Comparison of ENCODE assay signal across 14 cellular contexts in the genomic region with DNA sequence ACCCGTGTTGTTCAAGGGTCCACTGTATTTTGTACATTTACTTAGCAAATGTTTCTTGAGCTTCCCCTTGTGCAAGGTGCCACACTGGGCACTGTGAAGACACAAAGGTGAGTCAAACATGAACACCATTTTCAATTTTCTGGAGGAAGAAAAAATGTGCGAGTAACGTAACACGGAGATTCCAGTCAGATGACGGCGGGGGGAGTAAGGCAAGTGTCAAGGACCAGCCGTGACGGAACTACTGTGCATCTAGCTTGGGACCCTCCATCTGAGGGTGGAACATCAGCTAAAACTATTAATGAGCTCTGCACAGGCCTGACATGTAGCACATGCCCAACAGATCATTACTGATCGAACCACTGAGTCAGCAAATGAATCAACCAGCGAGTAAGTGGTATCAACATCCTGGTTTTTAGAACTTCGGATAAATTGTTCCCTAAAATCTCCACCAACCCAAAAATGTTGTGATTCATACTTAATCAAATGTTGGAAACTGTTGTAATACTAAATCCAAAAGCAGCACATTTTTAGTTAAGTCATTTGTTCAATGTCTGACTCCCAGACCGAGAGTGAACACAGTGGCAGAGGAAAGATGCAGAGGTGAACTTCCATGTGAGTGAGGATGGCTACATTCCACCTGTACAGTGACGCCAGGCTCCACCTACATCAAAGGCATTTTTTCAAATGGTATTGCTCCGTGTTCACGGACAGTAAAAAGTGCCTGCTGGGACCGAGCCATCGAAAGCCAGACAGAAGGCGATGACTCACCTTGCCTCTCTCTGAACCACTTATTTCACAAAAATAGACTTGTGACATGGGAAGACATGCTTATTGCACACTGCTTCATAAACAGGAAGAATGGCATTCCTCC.
A peak's percentile ranks its signal among the peaks of the same experiment; 100 is the strongest.
DNase-seq lines count a peak whose midpoint lies in the region; ATAC-seq and TF ChIP-seq lines count a peak whose summit lies in the region.
"Had no signal": no experiment of that assay in that cellular context is flagged by ENCODE, and none has a peak within 500 bp of the region (broad histone marks: within the 10 kb centered on the region; RNA-seq: fewer than 3 reads in every experiment).

No MANE protein-coding gene starts in this region.

- peak; percentile 96 for DNase-seq in GM23248
- peak; percentile 3 for DNase-seq in amniotic epithelial cell (ENCODE audit: low read depth)
- DNase-seq in glomerular visceral epithelial cell (ENCODE audit: extremely low spot score) = peak; percentile 67
- no peak for DNase-seq in smooth muscle cell (lab: John Stamatoyannopoulos, UW; ENCODE audit: unreplicated experiment)
- DNase-seq in DMS 273 (lab: John Stamatoyannopoulos, UW; ENCODE audit: unreplicated experiment) = no peak
- DNase-seq in NCI-H1436 treated with DMSO at 0.1 percent for 48 hours (lab: John Stamatoyannopoulos, UW) = no peak
- DNase-seq: activated CD8-positive, alpha-beta memory T cell treated with anti-CD3 and anti-CD28 coated beads, Interleukin-2, amount 50 U/mL, for 48 hours; immature natural killer cell; KG1; NCI-H345; stimulated activated CD4-positive, alpha-beta T cell treated with anti-CD3 and anti-CD28 coated beads, Interleukin-15, amount 100 ng/mL, for 24 hours had no signal

- 0 out of 2 replicates have a peak, but pooled peaks cover 3% of the 10 kb centered on the region for H3K79me2 ChIP-seq in GM23248 (ENCODE audit: insufficient read depth)
- no peaks in the 10 kb centered on the region for H3K79me2 ChIP-seq in smooth muscle cell (ENCODE audit: low read depth)

- H3K4me2 ChIP-seq in GM23248 (ENCODE audit: unreplicated experiment) (peak overlapping the region; percentile 26), smooth muscle cell (no peak overlapping the region)

- H3K36me3 ChIP-seq in GM23248 (ENCODE audit: low read depth) (peaks cover 33% of the 10 kb centered on the region), smooth muscle cell (ENCODE audit: low read depth) (no peaks in the 10 kb centered on the region)

- peak overlapping the region; percentile 37 for H3K9ac ChIP-seq in GM23248
- no peak overlapping the region for H3K9ac ChIP-seq in smooth muscle cell (ENCODE audit: low read depth)

- no peak for TF ChIP-seq CTCF in smooth muscle cell (IDR thresholded peaks at IDR 0.05; ENCODE audit: borderline replicate concordance, insufficient read depth, poor library complexity, severe bottlenecking)

- ATAC-seq in HG02623 (IDR thresholded peaks at IDR 0.05; ENCODE audit: unreplicated experiment) = no peak
- no peak for ATAC-seq in GM19328 (IDR thresholded peaks at IDR 0.05; ENCODE audit: unreplicated experiment)

- H4K20me1 ChIP-seq in GM23248 (ENCODE audit: insufficient read depth) (no peaks in the 10 kb centered on the region), smooth muscle cell (ENCODE audit: low read depth) (no peaks in the 10 kb centered on the region)

- in situ Hi-C loops in GM23248 (cut with MboI) = no loop called here

- 0 out of 2 replicates have a peak overlapping the region, but pooled peaks have one; percentile 25 for H2AFZ ChIP-seq in GM23248
- no peak overlapping the region for H2AFZ ChIP-seq in smooth muscle cell (ENCODE audit: low read depth)

- H3K9me2 ChIP-seq in GM23248 (ENCODE audit: insufficient read depth) = no peaks in the 10 kb centered on the region

- H3K4me1 ChIP-seq in GM23248 (ENCODE audit: insufficient read depth) (peaks cover 21% of the 10 kb centered on the region), smooth muscle cell (ENCODE audit: low read depth) (peaks cover under 1% of the 10 kb centered on the region)

- H3K27me3 ChIP-seq in GM23248 (replicated peaks; ENCODE audit: insufficient read depth) (no peaks in the 10 kb centered on the region), smooth muscle cell (ENCODE audit: low read depth) (no peaks in the 10 kb centered on the region)

- no peaks in the 10 kb centered on the region for H3K9me3 ChIP-seq in GM23248 (ENCODE audit: low read depth)
- no peaks in the 10 kb centered on the region for H3K9me3 ChIP-seq in smooth muscle cell (replicated peaks; ENCODE audit: low read depth)
- H3K9me3 ChIP-seq: HAP-1 had no signal

- H3K4me3 ChIP-seq in GM23248 (0 out of 2 replicates have a peak overlapping the region, but pooled peaks have one; percentile 23), smooth muscle cell (no peak overlapping the region)
- H3K4me3 ChIP-seq: HAP-1 had no signal

- 37% methylated on average over 18 of the region's 18 CpGs for WGBS in GM23248 (ENCODE audit: low coverage in 1 of 2, low lambda C conversion rate in 2 of 2, missing lambda C conversion rate in 2 of 2), 2 experiments
- WGBS in smooth muscle cell (ENCODE audit: low lambda C conversion rate) = 67% methylated on average over 18 of the region's 18 CpGs

- H3F3A ChIP-seq in GM23248 (ENCODE audit: insufficient read depth) = peaks cover 40% of the 10 kb centered on the region
- no peaks in the 10 kb centered on the region for H3F3A ChIP-seq in smooth muscle cell (ENCODE audit: low read depth)

- H3K27ac ChIP-seq in GM23248 = peak overlapping the region; percentile 75
- peak overlapping the region; percentile 58 for H3K27ac ChIP-seq in smooth muscle cell (ENCODE audit: low read depth)

Comparison
In these comparisons a context has a peak if more than half of its experiments do, and no peak if none do; other contexts are left out.
1. DNase-seq: peak in GM23248 (single experiment), amniotic epithelial cell (single experiment) and glomerular visceral epithelial cell (single experiment); none in smooth muscle cell (single experiment), DMS 273 (single experiment) and NCI-H1436 treated with DMSO at 0.1 percent for 48 hours (single experiment).